ENCODE assay signal across 1 cellular context in the genomic region with DNA sequence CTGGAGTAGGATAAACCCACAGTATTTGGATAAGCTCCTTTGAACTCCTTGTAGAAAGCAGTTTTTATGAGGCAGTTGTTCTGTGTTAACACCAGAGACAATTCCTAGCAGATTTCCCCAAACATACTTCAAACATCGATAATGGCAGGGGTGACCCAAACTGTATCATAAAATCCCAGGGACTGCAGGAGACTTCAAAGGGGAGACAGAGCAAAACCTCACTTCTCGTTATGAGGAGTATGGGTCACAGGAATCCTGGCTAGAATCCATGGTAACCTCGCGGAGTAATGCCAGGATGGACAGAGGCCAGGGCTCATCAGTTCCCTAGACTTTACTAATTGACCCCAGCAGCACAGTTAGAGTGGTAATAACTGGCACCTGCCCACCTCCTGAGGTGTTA.
TF ChIP-seq lines count a peak whose summit lies in the region.

No MANE protein-coding gene starts in this region.

TF ChIP-seq in SK-N-SH treated with all-trans-retinoic acid at 6 μM for 48 hours, 23 proteins besides CTCF, POLR2A, EP300 and RAD21 (continued from another document):
- TF ChIP-seq, protein P1, sequence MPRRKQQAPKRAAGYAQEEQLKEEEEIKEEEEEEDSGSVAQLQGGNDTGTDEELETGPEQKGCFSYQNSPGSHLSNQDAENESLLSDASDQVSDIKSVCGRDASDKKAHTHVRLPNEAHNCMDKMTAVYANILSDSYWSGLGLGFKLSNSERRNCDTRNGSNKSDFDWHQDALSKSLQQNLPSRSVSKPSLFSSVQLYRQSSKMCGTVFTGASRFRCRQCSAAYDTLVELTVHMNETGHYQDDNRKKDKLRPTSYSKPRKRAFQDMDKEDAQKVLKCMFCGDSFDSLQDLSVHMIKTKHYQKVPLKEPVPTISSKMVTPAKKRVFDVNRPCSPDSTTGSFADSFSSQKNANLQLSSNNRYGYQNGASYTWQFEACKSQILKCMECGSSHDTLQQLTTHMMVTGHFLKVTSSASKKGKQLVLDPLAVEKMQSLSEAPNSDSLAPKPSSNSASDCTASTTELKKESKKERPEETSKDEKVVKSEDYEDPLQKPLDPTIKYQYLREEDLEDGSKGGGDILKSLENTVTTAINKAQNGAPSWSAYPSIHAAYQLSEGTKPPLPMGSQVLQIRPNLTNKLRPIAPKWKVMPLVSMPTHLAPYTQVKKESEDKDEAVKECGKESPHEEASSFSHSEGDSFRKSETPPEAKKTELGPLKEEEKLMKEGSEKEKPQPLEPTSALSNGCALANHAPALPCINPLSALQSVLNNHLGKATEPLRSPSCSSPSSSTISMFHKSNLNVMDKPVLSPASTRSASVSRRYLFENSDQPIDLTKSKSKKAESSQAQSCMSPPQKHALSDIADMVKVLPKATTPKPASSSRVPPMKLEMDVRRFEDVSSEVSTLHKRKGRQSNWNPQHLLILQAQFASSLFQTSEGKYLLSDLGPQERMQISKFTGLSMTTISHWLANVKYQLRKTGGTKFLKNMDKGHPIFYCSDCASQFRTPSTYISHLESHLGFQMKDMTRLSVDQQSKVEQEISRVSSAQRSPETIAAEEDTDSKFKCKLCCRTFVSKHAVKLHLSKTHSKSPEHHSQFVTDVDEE (CRISPR knock-in tag; IDR thresholded peaks at IDR 0.05): no peak
- TF ChIP-seq ZFP3 (CRISPR knock-in tag; IDR thresholded peaks at IDR 0.05): no peak
- no peak for TF ChIP-seq PPARA (CRISPR knock-in tag; IDR thresholded peaks at IDR 0.05; ENCODE audit: borderline replicate concordance)
- no peak for TF ChIP-seq ZNF8 (CRISPR knock-in tag; IDR thresholded peaks at IDR 0.05)
- no peak for TF ChIP-seq TOX (CRISPR knock-in tag; IDR thresholded peaks at IDR 0.05; ENCODE audit: borderline replicate concordance)
- TF ChIP-seq SNAI2 (CRISPR knock-in tag; IDR thresholded peaks at IDR 0.05): no peak
- TF ChIP-seq ISL1 (CRISPR knock-in tag; IDR thresholded peaks at IDR 0.05): no peak
- TF ChIP-seq TCF4 (CRISPR knock-in tag; IDR thresholded peaks at IDR 0.05; ENCODE audit: borderline replicate concordance): no peak
- no peak for TF ChIP-seq ZC3H10 (CRISPR knock-in tag; IDR thresholded peaks at IDR 0.05)
